ENCODE assay signal across 33 cellular contexts in genomic region chr9:82242285-82242963, GRCh38.
"Had no signal": no experiment of that assay in that cellular context is flagged by ENCODE, and none has a peak within 500 bp of the region (broad histone marks: within the 10 kb centered on the region; RNA-seq: fewer than 3 reads in every experiment).

No MANE protein-coding gene starts in this region.

- H3K4me3 ChIP-seq: breast epithelium, coronary artery, dorsolateral prefrontal cortex, gastrocnemius medialis, psoas muscle, sigmoid colon, smooth muscle cell, suprapubic skin, tibial nerve had no signal

- H3K36me3 Mint-ChIP-seq: activated naive CD4-positive, alpha-beta T cell treated with anti-CD3 and anti-CD28 coated beads, Interleukin-2, amount 50 U/mL, for 24 hours had no signal

- H3K27ac Mint-ChIP-seq: activated B cell treated with CpG ODN at 0.5 μM for 24 hours; activated CD8-positive, alpha-beta T cell treated with anti-CD3 and anti-CD28 coated beads for 36 hours; activated naive CD4-positive, alpha-beta T cell treated with anti-CD3 and anti-CD28 coated beads, Interleukin-2, amount 50 U/mL, for 24 hours; activated naive CD8-positive, alpha-beta T cell treated with anti-CD3 and anti-CD28 coated beads, Interleukin-2, amount 50 U/mL, for 24 hours; activated T-helper 17 cell treated with anti-CD3 and anti-CD28 coated beads, Interleukin-2, amount 50 U/mL, for 72 hours; naive thymus-derived CD8-positive, alpha-beta T cell; T-helper 1 cell treated with Interleukin-12 subunit alpha and Interleukin-12 subunit beta and Interleukin-4 antibody, amounts not matched to agents 30 μg/mL and 1 μg/mL, for 36 hours had no signal

- H3K4me1 ChIP-seq: breast epithelium, gastrocnemius medialis, parathyroid adenoma, psoas muscle, sigmoid colon, suprapubic skin, tibial nerve had no signal

- H3K9ac ChIP-seq: parathyroid adenoma had no signal

- H3K79me2 ChIP-seq: parathyroid adenoma had no signal

- DNase-seq: activated B cell treated with CpG ODN at 0.5 μM for 24 hours; activated CD4-positive, alpha-beta T cell treated with anti-CD3 and anti-CD28 coated beads, Interleukin-2, amount 50 U/mL, for 1 hour; activated CD8-positive, alpha-beta T cell treated with anti-CD3 and anti-CD28 coated beads for 36 hours; activated gamma-delta T cell treated with Interleukin-2 at 50 U/mL for 16 hours; activated naive CD8-positive, alpha-beta T cell treated with anti-CD3 and anti-CD28 coated beads, Interleukin-2, amount 50 U/mL, for 24 hours; activated T-cell treated with anti-CD3 and anti-CD28 coated beads, Interleukin-2, amount 50 U/mL, for 4 hours; amygdala; dorsolateral prefrontal cortex; effector memory CD4-positive, alpha-beta T cell; gastrocnemius medialis; glutamatergic neuron; islet precursor cell; mammary epithelial cell; midbrain; naive thymus-derived CD8-positive, alpha-beta T cell; nucleus accumbens; psoas muscle; sigmoid colon; stimulated activated CD4-positive, alpha-beta T cell treated with anti-CD3 and anti-CD28 coated beads, Interleukin-15, amount 100 ng/mL, for 24 hours; stimulated activated CD4-positive, alpha-beta T cell treated with anti-CD3 and anti-CD28 coated beads, Interleukin-2, amount 100 ng/mL, for 24 hours; stimulated activated naive CD4-positive, alpha-beta T cell; T-helper 9 cell had no signal

- H3K4me2 ChIP-seq: smooth muscle cell had no signal

- H3K4me3 Mint-ChIP-seq: activated B cell treated with CpG ODN at 0.5 μM for 24 hours; activated CD8-positive, alpha-beta T cell treated with anti-CD3 and anti-CD28 coated beads for 36 hours; activated naive CD4-positive, alpha-beta T cell treated with anti-CD3 and anti-CD28 coated beads, Interleukin-2, amount 50 U/mL, for 24 hours; activated naive CD8-positive, alpha-beta T cell treated with anti-CD3 and anti-CD28 coated beads, Interleukin-2, amount 50 U/mL, for 24 hours; activated T-cell treated with anti-CD3 and anti-CD28 coated beads, Interleukin-2, amount 50 U/mL, for 4 hours; activated T-helper 17 cell treated with anti-CD3 and anti-CD28 coated beads, Interleukin-2, amount 50 U/mL, for 72 hours; central memory CD8-positive, alpha-beta T cell; naive thymus-derived CD8-positive, alpha-beta T cell; neural crest cell; T-helper 1 cell treated with Interleukin-12 subunit alpha and Interleukin-12 subunit beta and Interleukin-4 antibody, amounts not matched to agents 30 μg/mL and 1 μg/mL, for 36 hours had no signal

- ATAC-seq: activated CD8-positive, alpha-beta T cell treated with anti-CD3 and anti-CD28 coated beads for 36 hours; activated naive CD8-positive, alpha-beta T cell treated with anti-CD3 and anti-CD28 coated beads, Interleukin-2, amount 50 U/mL, for 24 hours; activated T-cell treated with anti-CD3 and anti-CD28 coated beads, Interleukin-2, amount 50 U/mL, for 4 hours; activated T-helper 17 cell treated with anti-CD3 and anti-CD28 coated beads, Interleukin-2, amount 50 U/mL, for 72 hours; gastrocnemius medialis; naive thymus-derived CD8-positive, alpha-beta T cell; psoas muscle had no signal

- H2AFZ ChIP-seq: parathyroid adenoma had no signal

- H3K4me1 Mint-ChIP-seq: activated naive CD4-positive, alpha-beta T cell treated with anti-CD3 and anti-CD28 coated beads, Interleukin-2, amount 50 U/mL, for 24 hours; activated T-helper 17 cell treated with anti-CD3 and anti-CD28 coated beads, Interleukin-2, amount 50 U/mL, for 72 hours; central memory CD8-positive, alpha-beta T cell; neural crest cell had no signal

- H3K27me3 Mint-ChIP-seq: activated B cell treated with CpG ODN at 0.5 μM for 24 hours; activated CD8-positive, alpha-beta T cell treated with anti-CD3 and anti-CD28 coated beads for 36 hours; activated naive CD4-positive, alpha-beta T cell treated with anti-CD3 and anti-CD28 coated beads, Interleukin-2, amount 50 U/mL, for 24 hours; activated naive CD8-positive, alpha-beta T cell treated with anti-CD3 and anti-CD28 coated beads, Interleukin-2, amount 50 U/mL, for 24 hours; activated T-helper 17 cell treated with anti-CD3 and anti-CD28 coated beads, Interleukin-2, amount 50 U/mL, for 72 hours; central memory CD8-positive, alpha-beta T cell; naive thymus-derived CD8-positive, alpha-beta T cell had no signal

- H3K9me3 ChIP-seq: gastrocnemius medialis, suprapubic skin had no signal

- H3K27me3 ChIP-seq: breast epithelium, dorsolateral prefrontal cortex, gastrocnemius medialis, sigmoid colon, suprapubic skin, tibial nerve had no signal

- H3K36me3 ChIP-seq: breast epithelium, gastrocnemius medialis, sigmoid colon, suprapubic skin, tibial nerve had no signal

- H3K27ac ChIP-seq: breast epithelium, coronary artery, dorsolateral prefrontal cortex, gastrocnemius medialis, parathyroid adenoma, psoas muscle, sigmoid colon, suprapubic skin, tibial nerve had no signal
